Comparison of ENCODE assay signal across 28 cellular contexts in the genomic region with DNA sequence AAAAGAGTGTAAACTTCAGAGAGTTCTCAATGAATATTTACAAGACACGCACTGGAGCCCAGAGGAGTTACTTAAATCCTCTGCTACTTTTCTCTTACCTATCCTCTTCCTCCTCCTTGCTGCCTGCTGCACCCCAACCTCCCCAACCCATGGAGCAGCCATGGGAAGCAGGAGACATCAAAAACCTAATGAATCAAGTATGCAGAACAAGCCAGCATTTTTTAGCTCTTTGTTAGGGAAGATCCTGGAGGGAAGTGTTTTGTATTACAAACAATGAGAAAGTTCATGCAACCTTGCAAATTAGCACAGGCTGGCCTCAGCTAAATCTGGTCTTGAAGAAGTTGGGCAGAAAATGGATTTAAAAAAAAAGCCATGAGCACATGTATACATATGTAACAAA.
A peak's percentile ranks its signal among the peaks of the same experiment; 100 is the strongest.
DNase-seq lines count a peak whose midpoint lies in the region; ATAC-seq and TF ChIP-seq lines count a peak whose summit lies in the region.
"Had no signal": no experiment of that assay in that cellular context is flagged by ENCODE, and none has a peak within 500 bp of the region (broad histone marks: within the 10 kb centered on the region; RNA-seq: fewer than 3 reads in every experiment).

No MANE protein-coding gene starts in this region.

- H4K20me1 ChIP-seq in GM23338 (replicated peaks; ENCODE audit: insufficient read depth) (no peaks in the 10 kb centered on the region), neural progenitor cell (ENCODE audit: low read depth) (no peaks in the 10 kb centered on the region)

- peaks cover 30% of the 10 kb centered on the region for H3K4me1 Mint-ChIP-seq in GM23338
- peaks cover 9% of the 10 kb centered on the region for H3K4me1 Mint-ChIP-seq in neural progenitor cell
- H3K4me1 Mint-ChIP-seq: CD14-positive monocyte; CD8-positive, alpha-beta memory T cell had no signal

- peaks cover 18% of the 10 kb centered on the region for H3K4me1 ChIP-seq in GM23338 (ENCODE audit: insufficient read depth)
- peaks cover 9% of the 10 kb centered on the region for H3K4me1 ChIP-seq in neural progenitor cell
- H3K4me1 ChIP-seq: BE2C, SJCRH30 had no signal

- no peaks in the 10 kb centered on the region for H3K27me3 Mint-ChIP-seq in GM23338 (ENCODE audit: insufficient read depth, low read depth, poor library complexity)
- peaks cover 4% of the 10 kb centered on the region for H3K27me3 Mint-ChIP-seq in neural progenitor cell (ENCODE audit: insufficient read depth, low read depth)

- H3K36me3 ChIP-seq in GM23338 (ENCODE audit: insufficient read depth) (no peaks in the 10 kb centered on the region), neural progenitor cell (no peaks in the 10 kb centered on the region)
- H3K36me3 ChIP-seq: BE2C, SJCRH30 had no signal

- DNase-seq in GM23338 (ENCODE audit: low spot score) (peak; percentile 68), NCI-H69 (lab: John Stamatoyannopoulos, UW) (peak; percentile 46), iPS DF 19.7 (ENCODE audit: low read depth, low spot score) (peak; percentile 30), neural progenitor cell (ENCODE audit: low spot score) (peak; percentile 16), occipital lobe (lab: John Stamatoyannopoulos, UW) (no peak), amygdala (lab: John Stamatoyannopoulos, UW) (no peak)
- no peak for DNase-seq in stimulated activated CD4-positive, alpha-beta T cell treated with anti-CD3 and anti-CD28 coated beads, Interleukin-2, amount 100 ng/mL, for 24 hours
- DNase-seq: 8988T; ACHN; BE2C; Calu3; CD8-positive, alpha-beta memory T cell; DMS79 treated with DMSO at 0.1 percent for 48 hours; IMR-90; KG1; MM.1S; NCI-H1048; NCI-H1417; NCI-H1694 treated with DMSO at 0.1 percent for 48 hours; NCI-H2081; NCI-H345; NCI-H510A treated with DMSO at 0.1 percent for 48 hours; NCI-H748 treated with DMSO at 0.1 percent for 48 hours; PC-9; SJCRH30 had no signal

- no peak overlapping the region for H3K4me3 Mint-ChIP-seq in GM23338
- H3K4me3 Mint-ChIP-seq in neural progenitor cell: no peak overlapping the region
- H3K4me3 Mint-ChIP-seq: CD14-positive monocyte; CD8-positive, alpha-beta memory T cell had no signal

- H3K79me2 ChIP-seq in GM23338 (replicated peaks; ENCODE audit: insufficient read depth) (no peaks in the 10 kb centered on the region), neural progenitor cell (ENCODE audit: low read depth) (no peaks in the 10 kb centered on the region)

- H3K9ac ChIP-seq in neural progenitor cell: no peak overlapping the region

- H3F3A ChIP-seq in GM23338 (replicated peaks; ENCODE audit: low read depth): no peaks in the 10 kb centered on the region
- H3F3A ChIP-seq in neural progenitor cell (ENCODE audit: low read depth): no peaks in the 10 kb centered on the region

- H3K4me2 ChIP-seq in GM23338 (peak overlapping the region; percentile 19; the same call in 1 of the 2 replicates), neural progenitor cell (no peak overlapping the region)
- H3K4me2 ChIP-seq: PC-9 had no signal

- H3K9me2 ChIP-seq in GM23338 (ENCODE audit: insufficient read depth): no peaks in the 10 kb centered on the region

- peak; percentile 96 for ATAC-seq in GM23338
- ATAC-seq: Right ventricle myocardium inferior, SK-N-SH treated with all-trans-retinoic acid at 6 μM for 48 hours had no signal

- H3K27me3 ChIP-seq in GM23338 (ENCODE audit: insufficient read depth): no peaks in the 10 kb centered on the region
- no peaks in the 10 kb centered on the region for H3K27me3 ChIP-seq in neural progenitor cell
- H3K27me3 ChIP-seq: BE2C, SJCRH30 had no signal

- H2AFZ ChIP-seq in GM23338 (no peak overlapping the region), neural progenitor cell (replicated peaks) (no peak overlapping the region)
- H2AFZ ChIP-seq: PC-9 had no signal

- H3K4me3 ChIP-seq in GM23338: no peak overlapping the region
- no peak overlapping the region for H3K4me3 ChIP-seq in neural progenitor cell
- H3K4me3 ChIP-seq: PC-9, SJCRH30 had no signal

- H3K9me3 ChIP-seq in neural progenitor cell (ENCODE audit: low read depth): no peaks in the 10 kb centered on the region
- H3K9me3 ChIP-seq: BE2C, SJCRH30 had no signal

- H3K27ac Mint-ChIP-seq in GM23338: peak overlapping the region; percentile 85
- peak overlapping the region; percentile 89 for H3K27ac Mint-ChIP-seq in neural progenitor cell
- H3K27ac Mint-ChIP-seq: CD14-positive monocyte; CD8-positive, alpha-beta memory T cell had no signal

- H3K36me3 Mint-ChIP-seq in GM23338 (ENCODE audit: low read depth): no peaks in the 10 kb centered on the region
- H3K36me3 Mint-ChIP-seq in neural progenitor cell: no peaks in the 10 kb centered on the region
- H3K36me3 Mint-ChIP-seq: CD14-positive monocyte; CD8-positive, alpha-beta memory T cell had no signal

- H3K27ac ChIP-seq in GM23338 (ENCODE audit: low read depth): no peak overlapping the region
- H3K27ac ChIP-seq in neural progenitor cell: no peak overlapping the region
- H3K27ac ChIP-seq: PC-9, SJCRH30 had no signal

- TF ChIP-seq CTCF in GM23338 (conservative IDR thresholded peaks at IDR 0.05; ENCODE audit: low read depth in 2 of 2) (no peak), neural progenitor cell (IDR thresholded peaks at IDR 0.05) (no peak)

- no peaks in the 10 kb centered on the region for H3K9me3 Mint-ChIP-seq in GM23338
- peaks cover 2% of the 10 kb centered on the region for H3K9me3 Mint-ChIP-seq in neural progenitor cell
- H3K9me3 Mint-ChIP-seq: CD8-positive, alpha-beta memory T cell had no signal

TF ChIP-seq in GM23338, 12 proteins besides CTCF, POLR2A, EP300 and RAD21:
- no peak for TF ChIP-seq ZNF331 (CRISPR knock-in tag; IDR thresholded peaks at IDR 0.05; ENCODE audit: low read depth)
- TF ChIP-seq STAT1 (IDR thresholded peaks at IDR 0.05; ENCODE audit: unreplicated experiment): no peak
- peak; percentile 94 for TF ChIP-seq ZNF114 (CRISPR knock-in tag; IDR thresholded peaks at IDR 0.05)
- TF ChIP-seq, protein P1, sequence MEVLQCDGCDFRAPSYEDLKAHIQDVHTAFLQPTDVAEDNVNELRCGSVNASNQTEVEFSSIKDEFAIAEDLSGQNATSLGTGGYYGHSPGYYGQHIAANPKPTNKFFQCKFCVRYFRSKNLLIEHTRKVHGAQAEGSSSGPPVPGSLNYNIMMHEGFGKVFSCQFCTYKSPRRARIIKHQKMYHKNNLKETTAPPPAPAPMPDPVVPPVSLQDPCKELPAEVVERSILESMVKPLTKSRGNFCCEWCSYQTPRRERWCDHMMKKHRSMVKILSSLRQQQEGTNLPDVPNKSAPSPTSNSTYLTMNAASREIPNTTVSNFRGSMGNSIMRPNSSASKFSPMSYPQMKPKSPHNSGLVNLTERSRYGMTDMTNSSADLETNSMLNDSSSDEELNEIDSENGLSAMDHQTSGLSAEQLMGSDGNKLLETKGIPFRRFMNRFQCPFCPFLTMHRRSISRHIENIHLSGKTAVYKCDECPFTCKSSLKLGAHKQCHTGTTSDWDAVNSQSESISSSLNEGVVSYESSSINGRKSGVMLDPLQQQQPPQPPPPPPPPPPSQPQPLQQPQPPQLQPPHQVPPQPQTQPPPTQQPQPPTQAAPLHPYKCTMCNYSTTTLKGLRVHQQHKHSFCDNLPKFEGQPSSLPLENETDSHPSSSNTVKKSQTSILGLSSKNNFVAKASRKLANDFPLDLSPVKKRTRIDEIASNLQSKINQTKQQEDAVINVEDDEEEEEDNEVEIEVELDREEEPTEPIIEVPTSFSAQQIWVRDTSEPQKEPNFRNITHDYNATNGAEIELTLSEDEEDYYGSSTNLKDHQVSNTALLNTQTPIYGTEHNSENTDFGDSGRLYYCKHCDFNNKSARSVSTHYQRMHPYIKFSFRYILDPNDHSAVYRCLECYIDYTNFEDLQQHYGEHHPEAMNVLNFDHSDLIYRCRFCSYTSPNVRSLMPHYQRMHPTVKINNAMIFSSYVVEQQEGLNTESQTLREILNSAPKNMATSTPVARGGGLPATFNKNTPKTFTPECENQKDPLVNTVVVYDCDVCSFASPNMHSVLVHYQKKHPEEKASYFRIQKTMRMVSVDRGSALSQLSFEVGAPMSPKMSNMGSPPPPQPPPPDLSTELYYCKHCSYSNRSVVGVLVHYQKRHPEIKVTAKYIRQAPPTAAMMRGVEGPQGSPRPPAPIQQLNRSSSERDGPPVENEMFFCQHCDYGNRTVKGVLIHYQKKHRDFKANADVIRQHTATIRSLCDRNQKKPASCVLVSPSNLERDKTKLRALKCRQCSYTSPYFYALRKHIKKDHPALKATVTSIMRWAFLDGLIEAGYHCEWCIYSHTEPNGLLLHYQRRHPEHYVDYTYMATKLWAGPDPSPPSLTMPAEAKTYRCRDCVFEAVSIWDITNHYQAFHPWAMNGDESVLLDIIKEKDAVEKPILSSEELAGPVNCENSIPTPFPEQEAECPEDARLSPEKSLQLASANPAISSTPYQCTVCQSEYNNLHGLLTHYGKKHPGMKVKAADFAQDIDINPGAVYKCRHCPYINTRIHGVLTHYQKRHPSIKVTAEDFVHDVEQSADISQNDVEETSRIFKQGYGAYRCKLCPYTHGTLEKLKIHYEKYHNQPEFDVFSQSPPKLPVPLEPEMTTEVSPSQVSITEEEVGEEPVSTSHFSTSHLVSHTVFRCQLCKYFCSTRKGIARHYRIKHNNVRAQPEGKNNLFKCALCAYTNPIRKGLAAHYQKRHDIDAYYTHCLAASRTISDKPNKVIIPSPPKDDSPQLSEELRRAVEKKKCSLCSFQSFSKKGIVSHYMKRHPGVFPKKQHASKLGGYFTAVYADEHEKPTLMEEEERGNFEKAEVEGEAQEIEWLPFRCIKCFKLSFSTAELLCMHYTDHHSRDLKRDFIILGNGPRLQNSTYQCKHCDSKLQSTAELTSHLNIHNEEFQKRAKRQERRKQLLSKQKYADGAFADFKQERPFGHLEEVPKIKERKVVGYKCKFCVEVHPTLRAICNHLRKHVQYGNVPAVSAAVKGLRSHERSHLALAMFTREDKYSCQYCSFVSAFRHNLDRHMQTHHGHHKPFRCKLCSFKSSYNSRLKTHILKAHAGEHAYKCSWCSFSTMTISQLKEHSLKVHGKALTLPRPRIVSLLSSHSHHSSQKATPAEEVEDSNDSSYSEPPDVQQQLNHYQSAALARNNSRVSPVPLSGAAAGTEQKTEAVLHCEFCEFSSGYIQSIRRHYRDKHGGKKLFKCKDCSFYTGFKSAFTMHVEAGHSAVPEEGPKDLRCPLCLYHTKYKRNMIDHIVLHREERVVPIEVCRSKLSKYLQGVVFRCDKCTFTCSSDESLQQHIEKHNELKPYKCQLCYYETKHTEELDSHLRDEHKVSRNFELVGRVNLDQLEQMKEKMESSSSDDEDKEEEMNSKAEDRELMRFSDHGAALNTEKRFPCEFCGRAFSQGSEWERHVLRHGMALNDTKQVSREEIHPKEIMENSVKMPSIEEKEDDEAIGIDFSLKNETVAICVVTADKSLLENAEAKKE (CRISPR knock-in tag; IDR thresholded peaks at IDR 0.05): peak; percentile 97

Comparison
In these comparisons a context has a peak if more than half of its experiments do, and no peak if none do; other contexts are left out.
1. DNase-seq: peak in GM23338 (single experiment), NCI-H69 (single experiment), iPS DF 19.7 (single experiment) and neural progenitor cell (single experiment); none in occipital lobe (single experiment), amygdala (0 of 56) and stimulated activated CD4-positive, alpha-beta T cell treated with anti-CD3 and anti-CD28 coated beads, Interleukin-2, amount 100 ng/mL, for 24 hours (0 of 2).